Comparison of ENCODE assay signal across 14 cellular contexts in genomic region chr15:62505761-62506160, GRCh38.
A peak's percentile ranks its signal among the peaks of the same experiment; 100 is the strongest.
DNase-seq lines count a peak whose midpoint lies in the region; ATAC-seq and TF ChIP-seq lines count a peak whose summit lies in the region.
"Had no signal": no experiment of that assay in that cellular context is flagged by ENCODE, and none has a peak within 500 bp of the region (broad histone marks: within the 10 kb centered on the region; RNA-seq: fewer than 3 reads in every experiment).

No MANE protein-coding gene starts in this region.

- H3K4me1 ChIP-seq in muscle layer of colon (ENCODE audit: insufficient read depth, low read length) = peaks cover 34% of the 10 kb centered on the region
- H3K4me1 ChIP-seq in thoracic aorta (ENCODE audit: control insufficient read depth in 1 of 2, low read depth in 2 of 2) = peaks cover 17 to 66% of the 10 kb centered on the region in 2 donors
- H3K4me1 ChIP-seq: parathyroid adenoma had no signal

- H3K36me3 ChIP-seq in MG63 (no peaks in the 10 kb centered on the region), muscle layer of colon (ENCODE audit: insufficient read depth, low read length) (no peaks in the 10 kb centered on the region), thoracic aorta (no peaks in the 10 kb centered on the region)
- H3K36me3 ChIP-seq: left lung had no signal

- no peak overlapping the region for H3K9ac ChIP-seq in muscle layer of colon (ENCODE audit: low read length)
- H3K9ac ChIP-seq: parathyroid adenoma had no signal

- H3K4me3 ChIP-seq in MG63 (no peak overlapping the region), fibroblast of mammary gland (ENCODE audit: control insufficient read depth, low read depth, low read length) (no peak overlapping the region), muscle layer of colon (ENCODE audit: low read depth in 1 of 2, low read length in 2 of 2) (peak overlapping the region in 1 of 2 donors; percentile 29), thoracic aorta (peak overlapping the region; percentile 31)
- H3K4me3 ChIP-seq: left lung had no signal

- ATAC-seq in thoracic aorta (ENCODE audit: insufficient number of reproducible peaks, low FRiP score, low read depth) = peak; percentile 41

- H3K27me3 ChIP-seq in MG63 (no peaks in the 10 kb centered on the region), muscle layer of colon (ENCODE audit: control insufficient read depth in 1 of 2, insufficient read depth in 2 of 2, low read length in 2 of 2) (no peaks in the 10 kb centered on the region), thoracic aorta (replicated peaks; ENCODE audit: insufficient read depth) (no peaks in the 10 kb centered on the region)
- H3K27me3 ChIP-seq: left lung had no signal

- DNase-seq in MG63 = peak; percentile 36
- DNase-seq in fibroblast of mammary gland (ENCODE audit: low read depth) = peak; percentile 48
- DNase-seq in thoracic aorta (ENCODE audit: low spot score) = no peak
- no peak for DNase-seq in posterior cingulate gyrus
- no peak for DNase-seq in HK-2 (ENCODE audit: unreplicated experiment)
- no peak for DNase-seq in NCI-H146 treated with DMSO at 0.1 percent for 48 hours (lab: John Stamatoyannopoulos, UW; ENCODE audit: unreplicated experiment)
- DNase-seq in SIG-M5 treated with dmso at 0.1 percent for 504 hours (lab: John Stamatoyannopoulos, UW; ENCODE audit: unreplicated experiment) = no peak
- DNase-seq: activated CD4-positive, alpha-beta T cell treated with anti-CD3 and anti-CD28 coated beads, Interleukin-2, amount 10 ng/mL, durations not matched to agents 24 days and 14 days; left lung; NCI-H2227 treated with DMSO at 0.1 percent for 48 hours; stimulated activated CD4-positive, alpha-beta T cell treated with anti-CD3 and anti-CD28 coated beads, Interleukin-4, amount 100 ng/mL, for 1 hour; stimulated activated naive CD4-positive, alpha-beta T cell treated with Interleukin-2 at 50 U/mL for 16 hours had no signal

- peak overlapping the region; percentile 14 for H3K27ac ChIP-seq in muscle layer of colon (ENCODE audit: low read depth, low read length)
- H3K27ac ChIP-seq in thoracic aorta = peak overlapping the region; percentile 81 to 83
- H3K27ac ChIP-seq: left lung, parathyroid adenoma had no signal

- TF ChIP-seq CTCF in fibroblast of mammary gland (conservative IDR thresholded peaks at IDR 0.05; ENCODE audit: control insufficient read depth, insufficient read depth, low read depth, low read length) (no peak), thoracic aorta (IDR thresholded peaks at IDR 0.05) (no peak)

- intact Hi-C loops in posterior cingulate gyrus (cut with DNase I) = no loop called here

- no peaks in the 10 kb centered on the region for H3K9me3 ChIP-seq in MG63
- no peaks in the 10 kb centered on the region for H3K9me3 ChIP-seq in muscle layer of colon (ENCODE audit: low read length)
- no peaks in the 10 kb centered on the region for H3K9me3 ChIP-seq in thoracic aorta
- H3K9me3 ChIP-seq: left lung had no signal

Comparison
In these comparisons a context has a peak if more than half of its experiments do, and no peak if none do; other contexts are left out.
1. DNase-seq: peak in MG63 (single experiment) and fibroblast of mammary gland (single experiment); none in thoracic aorta (single experiment), posterior cingulate gyrus (0 of 10), HK-2 (single experiment), NCI-H146 treated with DMSO at 0.1 percent for 48 hours (single experiment) and SIG-M5 treated with dmso at 0.1 percent for 504 hours (single experiment).